20 cellular contexts compared by ENCODE assay signal in the genomic region with DNA sequence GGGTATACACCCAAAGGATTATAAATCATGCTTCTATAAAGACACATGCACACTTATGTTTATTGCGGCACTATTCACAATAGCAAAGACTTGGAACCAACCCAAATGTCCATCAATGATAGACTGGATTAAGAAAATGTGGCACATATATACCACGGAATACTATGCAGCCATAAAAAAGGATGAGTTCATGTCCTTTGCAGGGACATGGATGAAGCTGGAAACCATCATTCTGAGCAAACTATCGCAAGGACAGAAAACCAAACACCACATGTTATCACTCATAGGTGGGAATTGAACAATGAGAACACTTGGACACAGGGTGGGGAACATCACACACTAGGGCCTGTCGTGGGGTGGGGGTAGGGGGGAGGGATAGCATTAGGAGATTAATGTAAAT. TPM values are rescaled to one million over a fixed set of nuclear protein-coding genes. Genes with fewer than 3 reads are reported as not detected.
"Had no signal": no experiment of that assay in that cellular context is flagged by ENCODE, and none has a peak within 500 bp of the region (broad histone marks: within the 10 kb centered on the region; RNA-seq: fewer than 3 reads in every experiment).

No MANE protein-coding gene starts in this region.

RNA-seq across cellular contexts. Expression of gene VPREB1, which starts 51.1 kb away (rescaled TPM):
- total RNA-seq: activated naive CD4-positive, alpha-beta T cell treated with anti-CD3 and anti-CD28 coated beads for 36 hours; activated naive CD4-positive, alpha-beta T cell treated with anti-CD3 and anti-CD28 coated beads, Interleukin-2, amount 50 U/mL, for 72 hours; activated naive CD8-positive, alpha-beta T cell treated with anti-CD3 and anti-CD28 coated beads for 36 hours; activated naive CD8-positive, alpha-beta T cell treated with anti-CD3 and anti-CD28 coated beads, Interleukin-2, amount 10 ng/mL, durations not matched to agents 7 days and 5 days; activated T-cell treated with anti-CD3 and anti-CD28 coated beads, Interleukin-2, amount 50 U/mL, for 4 hours; activated T-cell treated with anti-CD3 and anti-CD28 coated beads, Interleukin-2, amount 50 U/mL, for 72 hours; activated T-helper 1 cell treated with anti-CD3 and anti-CD28 coated beads, Interleukin-12 subunit alpha, Interleukin-12 subunit beta, Interleukin-2, Interleukin-4 antibody, amounts not matched to agents 30 ng/mL and 10 ng/mL and 1 ng/mL, durations not matched to agents 14 hours and 24 hours and 36 hours; activated T-helper 17 cell treated with anti-CD3 and anti-CD28 coated beads, Interleukin-2, amount 50 U/mL, for 72 hours; activated T-helper 2 cell treated with anti-CD3 and anti-CD28 coated beads, Interferon-gamma antibody, Interleukin-2, Interleukin-4, amounts not matched to agents 10 μg/mL and 5 μg/mL and 100 μg/mL, durations not matched to agents 14 hours and 24 hours and 36 hours; adrenal gland; aorta; ascending aorta; astrocyte; body of pancreas; breast epithelium; bronchial epithelial cell; cardiac muscle cell; cardiac septum; cerebellum; chondrocyte had no signal
- polyA plus RNA-seq: adrenal gland, aorta, cardiac muscle cell had no signal
